Comparison of ENCODE assay signal across 14 cellular contexts in genomic region chr4:142416711-142417275, GRCh38.
DNase-seq lines count a peak whose midpoint lies in the region; ATAC-seq and TF ChIP-seq lines count a peak whose summit lies in the region.
"Had no signal": no experiment of that assay in that cellular context is flagged by ENCODE, and none has a peak within 500 bp of the region (broad histone marks: within the 10 kb centered on the region; RNA-seq: fewer than 3 reads in every experiment).

No MANE protein-coding gene starts in this region.

- H2BK120ac ChIP-seq in neuronal stem cell (ENCODE audit: low read depth, low read length), result no peak overlapping the region

- no peaks in the 10 kb centered on the region for H4K20me1 ChIP-seq in SK-N-SH (ENCODE audit: insufficient read depth)

- 79% methylated on average over 5 of the region's 5 CpGs for WGBS in SK-N-SH (ENCODE audit: low lambda C conversion rate)
- WGBS in neuronal stem cell (ENCODE audit: extremely low coverage in 2 of 2, insufficient read length in 2 of 2, insufficient replicate concordance in 1 of 2), 2 donors, result no CpG with 5 or more reads among the region's 5 CpGs

- no peak overlapping the region for H2BK15ac ChIP-seq in neuronal stem cell (ENCODE audit: low read length)

- H3K27me3 ChIP-seq in SK-N-SH (ENCODE audit: insufficient read depth), result no peaks in the 10 kb centered on the region
- H3K27me3 ChIP-seq in effector memory CD4-positive, alpha-beta T cell (replicated peaks; ENCODE audit: control insufficient read depth, insufficient read depth, low read length, poor library complexity, severe bottlenecking), result no peaks in the 10 kb centered on the region
- no peaks in the 10 kb centered on the region for H3K27me3 ChIP-seq in neuronal stem cell (ENCODE audit: control insufficient read depth in 3 of 3, insufficient read depth in 3 of 3, low read depth in 1 of 3, low read length in 3 of 3)
- H3K27me3 ChIP-seq: ascending aorta, testis had no signal

- no peak overlapping the region for H4K91ac ChIP-seq in neuronal stem cell (ENCODE audit: low read depth, low read length, poor library complexity)

- ATAC-seq in SK-N-SH treated with all-trans-retinoic acid at 6 μM for 48 hours (no peak), GM21526 (IDR thresholded peaks at IDR 0.05; ENCODE audit: low FRiP score, unreplicated experiment) (no peak)

- no peak overlapping the region for H3K23ac ChIP-seq in neuronal stem cell (ENCODE audit: low read depth, low read length, poor library complexity)

- peaks cover 6 to 7% of the 10 kb centered on the region in 2 experiments; a peak in 3 of 4 replicates for H3K4me1 ChIP-seq in SK-N-SH (ENCODE audit: control insufficient read depth in 1 of 2, insufficient read depth in 2 of 2, low read depth in 1 of 2, low read length in 1 of 2)
- H3K4me1 ChIP-seq in effector memory CD4-positive, alpha-beta T cell (ENCODE audit: control insufficient read depth, insufficient read depth, low read length, poor library complexity, severe bottlenecking), result no peaks in the 10 kb centered on the region
- H3K4me1 ChIP-seq in neuronal stem cell (ENCODE audit: control insufficient read depth in 2 of 2, insufficient read depth in 1 of 2, low read depth in 1 of 2, low read length in 2 of 2), result peaks cover 7 to 19% of the 10 kb centered on the region in 2 donors
- H3K4me1 ChIP-seq: ascending aorta, testis had no signal

- no peak overlapping the region for H2BK5ac ChIP-seq in neuronal stem cell (ENCODE audit: low read length)

- no peaks in the 10 kb centered on the region for H3K79me2 ChIP-seq in SK-N-SH (ENCODE audit: insufficient read depth)

- POLR2A ChIA-PET in SK-N-SH (lab: Yijun Ruan, JAX), result no interaction called here

- no peak for TF ChIP-seq EP300 in SK-N-SH (IDR thresholded peaks at IDR 0.05; ENCODE audit: borderline replicate concordance in 1 of 2, low read depth in 1 of 2, low read length in 1 of 2)

- H3K9ac ChIP-seq in SK-N-SH (no peak overlapping the region), neuronal stem cell (ENCODE audit: low read depth, low read length, poor library complexity) (no peak overlapping the region)

- H2BK12ac ChIP-seq in neuronal stem cell (ENCODE audit: low read length), result no peak overlapping the region

- no peak for TF ChIP-seq CTCF in SK-N-SH (IDR thresholded peaks at IDR 0.05)

- no peak overlapping the region for H3K4ac ChIP-seq in neuronal stem cell (ENCODE audit: low read length)

- CTCF ChIA-PET in SK-N-SH (lab: Yijun Ruan, JAX), result interaction anchor here (1.0 to 1.5 kb wide), 2 partner anchors 10 to 46 kb away, joined by 3 to 5 read pairs; no protein-coding TSS in a partner anchor

- no peak overlapping the region for H3K4me3 ChIP-seq in SK-N-SH (ENCODE audit: low read depth in 2 of 2, low read length in 1 of 2)
- peak overlapping the region; percentile 38 for H3K4me3 ChIP-seq in effector memory CD4-positive, alpha-beta T cell (ENCODE audit: insufficient read depth, low read depth, low read length, poor library complexity, severe bottlenecking)
- H3K4me3 ChIP-seq in neuronal stem cell (ENCODE audit: low read length in 2 of 2), result no peak overlapping the region
- H3K4me3 ChIP-seq: ascending aorta, testis had no signal

- DNase-seq in SK-N-SH, result no peak
- DNase-seq in SK-MEL-5 (ENCODE audit: low read depth, low spot score), result peak; percentile 95
- DNase-seq in effector memory CD4-positive, alpha-beta T cell, result no peak
- DNase-seq in neuronal stem cell (ENCODE audit: low spot score), result no peak
- DNase-seq in DMS153 treated with DMSO at 0.1 percent for 48 hours (lab: John Stamatoyannopoulos, UW; ENCODE audit: unreplicated experiment), result no peak
- no peak for DNase-seq in T-helper 9 cell
- DNase-seq: head of caudate nucleus; NCI-H774; stimulated activated CD4-positive, alpha-beta T cell treated with anti-CD3 and anti-CD28 coated beads, Interleukin-2, amount 100 ng/mL, for 24 hours; testis had no signal

- no peaks in the 10 kb centered on the region for H3K9me3 ChIP-seq in SK-N-SH
- no peaks in the 10 kb centered on the region for H3K9me3 ChIP-seq in effector memory CD4-positive, alpha-beta T cell (ENCODE audit: control insufficient read depth, low read length)
- no peaks in the 10 kb centered on the region for H3K9me3 ChIP-seq in neuronal stem cell (replicated peaks in 1 of 2; ENCODE audit: control insufficient read depth in 2 of 2, insufficient read depth in 1 of 2, low read depth in 1 of 2, low read length in 2 of 2)
- H3K9me3 ChIP-seq: ascending aorta, testis had no signal

- H2AK5ac ChIP-seq in neuronal stem cell (ENCODE audit: low read depth, low read length), result no peak overlapping the region

- H3K27ac ChIP-seq in SK-N-SH (ENCODE audit: low read depth in 2 of 2, low read length in 1 of 2), result no peak overlapping the region
- H3K27ac ChIP-seq in effector memory CD4-positive, alpha-beta T cell (ENCODE audit: insufficient read depth, low read length, poor library complexity, severe bottlenecking), result peak overlapping the region; percentile 61
- H3K27ac ChIP-seq in neuronal stem cell (replicated peaks; ENCODE audit: low read length), result no peak overlapping the region
- H3K27ac ChIP-seq: 22Rv1, ascending aorta, testis had no signal

- H3K4me2 ChIP-seq in SK-N-SH (no peak overlapping the region), neuronal stem cell (ENCODE audit: insufficient read depth, low read length, poor library complexity, severe bottlenecking) (no peak overlapping the region)

- no peaks in the 10 kb centered on the region for H3K79me1 ChIP-seq in neuronal stem cell (ENCODE audit: low read depth, low read length)

- TF ChIP-seq RAD21 in SK-N-SH (IDR thresholded peaks at IDR 0.05; ENCODE audit: low read length), result no peak

- no peaks in the 10 kb centered on the region for H3K36me3 ChIP-seq in SK-N-SH (replicated peaks in 1 of 2; ENCODE audit: control insufficient read depth in 1 of 2, insufficient read depth in 2 of 2, low read length in 1 of 2)
- H3K36me3 ChIP-seq in effector memory CD4-positive, alpha-beta T cell (ENCODE audit: control insufficient read depth, insufficient read depth, low read length), result no peaks in the 10 kb centered on the region
- no peaks in the 10 kb centered on the region for H3K36me3 ChIP-seq in neuronal stem cell (replicated peaks in 1 of 2; ENCODE audit: control insufficient read depth in 2 of 2, insufficient read depth in 2 of 2, low read length in 2 of 2)
- H3K36me3 ChIP-seq: ascending aorta had no signal

- no peaks in the 10 kb centered on the region for H3K9me2 ChIP-seq in SK-N-SH

- no peak overlapping the region for H3K14ac ChIP-seq in neuronal stem cell (ENCODE audit: low read length)

- no peak overlapping the region for H4K8ac ChIP-seq in neuronal stem cell (ENCODE audit: low read depth, low read length)

- in situ Hi-C loops in SK-MEL-5 (cut with HindIII; ENCODE audit: low pct_unique_long_range_greater_than_20kb, low sequenced_read_pairs), result no loop called here

- 0 out of 2 replicates have a peak overlapping the region, but pooled peaks have one; percentile 5 for H2AFZ ChIP-seq in SK-N-SH (ENCODE audit: low read depth)
- H2AFZ ChIP-seq in neuronal stem cell (ENCODE audit: low read length), result peak overlapping the region; percentile 65

- H3K18ac ChIP-seq in neuronal stem cell (ENCODE audit: low read length), result no peak overlapping the region

- no peaks in the 10 kb centered on the region for H3F3A ChIP-seq in SK-N-SH (replicated peaks; ENCODE audit: insufficient read depth)

TF ChIP-seq in SK-N-SH, 30 proteins besides CTCF, POLR2A, EP300 and RAD21 (continues in another document):
- TF ChIP-seq TEAD4 (IDR thresholded peaks at IDR 0.05; ENCODE audit: borderline replicate concordance, insufficient read depth), result no peak
- no peak for TF ChIP-seq IRF3 (IDR thresholded peaks at IDR 0.05; ENCODE audit: low read depth, low read length)
- TF ChIP-seq NFIC (IDR thresholded peaks at IDR 0.05; ENCODE audit: borderline replicate concordance), result no peak
- TF ChIP-seq FOSL2 (IDR thresholded peaks at IDR 0.05; ENCODE audit: borderline replicate concordance, low read depth), result no peak
- no peak for TF ChIP-seq SIN3A (IDR thresholded peaks at IDR 0.05; ENCODE audit: borderline replicate concordance, low read depth, low read length)
- TF ChIP-seq NRF1 (IDR thresholded peaks at IDR 0.05; ENCODE audit: low read depth, low read length), result no peak
- TF ChIP-seq EZH2phosphoT487 (IDR thresholded peaks at IDR 0.05; ENCODE audit: borderline replicate concordance, low read depth), result no peak
- TF ChIP-seq TCF12 (IDR thresholded peaks at IDR 0.05), result no peak
- TF ChIP-seq GATA2 (CRISPR knock-in tag; IDR thresholded peaks at IDR 0.05), result no peak

TF ChIP-seq in SK-N-SH treated with all-trans-retinoic acid at 6 μM for 48 hours, 23 proteins besides CTCF, POLR2A, EP300 and RAD21 (continues in another document):
- TF ChIP-seq PATZ1 (CRISPR knock-in tag; IDR thresholded peaks at IDR 0.05; ENCODE audit: borderline replicate concordance), result no peak
- TF ChIP-seq CSDC2 (CRISPR knock-in tag; IDR thresholded peaks at IDR 0.05), result no peak
- no peak for TF ChIP-seq GLIS3 (CRISPR knock-in tag; IDR thresholded peaks at IDR 0.05)
